ENCODE assay signal across 8 cellular contexts in the genomic region with DNA sequence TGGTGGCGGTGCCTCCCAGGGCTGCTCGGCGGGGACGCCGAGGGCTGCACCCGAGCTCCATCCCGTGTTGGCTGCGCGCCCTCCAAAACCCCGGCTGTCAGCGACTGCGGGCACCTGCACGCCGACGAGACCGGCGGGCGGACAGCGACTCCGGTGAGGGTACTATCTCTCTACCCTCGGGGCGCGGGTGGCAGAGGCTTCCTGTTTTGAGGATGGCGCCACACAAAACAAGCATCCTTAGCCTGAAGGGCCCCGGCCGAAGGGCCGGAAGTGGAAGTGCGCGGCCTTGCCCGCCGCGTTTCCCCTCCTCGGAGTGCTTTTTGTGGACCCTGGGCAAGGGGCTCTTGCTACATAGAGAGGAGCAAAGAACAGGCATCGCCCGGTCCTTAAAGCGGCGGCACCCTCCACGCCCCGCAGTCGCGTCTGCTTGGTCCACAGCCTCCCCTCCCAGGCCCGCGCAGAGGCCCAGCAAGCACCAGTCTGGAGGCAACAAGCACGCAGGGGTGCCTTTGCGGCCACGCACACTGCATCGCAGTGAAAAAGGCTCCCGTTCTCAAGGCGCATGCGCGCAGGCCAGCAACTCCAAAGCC. TPM values are rescaled to one million over a fixed set of nuclear protein-coding genes. Genes with fewer than 3 reads are reported as not detected.
DNase-seq lines count a peak whose midpoint lies in the region; ATAC-seq, FAIRE-seq and TF ChIP-seq lines count a peak whose summit lies in the region.

No MANE protein-coding gene starts in this region.

- peak; percentile 35 for ATAC-seq in GM21447 (IDR thresholded peaks at IDR 0.05; ENCODE audit: unreplicated experiment)

- no peak for FAIRE-seq in small intestine (lab: Jason Lieb, UNC)

- in situ Hi-C loops in G401 (cut with HindIII; ENCODE audit: low sequenced_read_pairs) = no loop called here

- H3K9ac ChIP-seq in iPS-20b (ENCODE audit: low read depth, low read length) = peak overlapping the region; percentile 96

- H3K36me3 ChIP-seq in iPS-20b (ENCODE audit: insufficient read depth, low read depth, low read length) = no peaks in the 10 kb centered on the region
- H3K36me3 ChIP-seq in small intestine (ENCODE audit: control insufficient read depth in 2 of 2, insufficient read depth in 2 of 2, low read length in 2 of 2) = no peaks in the 10 kb centered on the region

- H3K4me3 ChIP-seq in iPS-20b (ENCODE audit: low read length) (peak overlapping the region; percentile 79), small intestine (ENCODE audit: low read depth in 1 of 2, low read length in 2 of 2) (peak overlapping the region; percentile 37 to 62)

- H3K9me3 ChIP-seq in iPS-20b (ENCODE audit: insufficient read depth, low read depth, low read length) (peaks cover 3% of the 10 kb centered on the region), small intestine (ENCODE audit: control insufficient read depth, low read depth) (no peaks in the 10 kb centered on the region)

- H3K4me1 ChIP-seq in iPS-20b (ENCODE audit: insufficient read depth, low read length) (peaks cover 16% of the 10 kb centered on the region; the same call in 1 of the 2 replicates), small intestine (ENCODE audit: control insufficient read depth in 2 of 2, insufficient read depth in 1 of 2, low read depth in 1 of 2, low read length in 1 of 2) (peaks cover 10 to 21% of the 10 kb centered on the region in 2 donors)

- peaks cover 9% of the 10 kb centered on the region for H3K27me3 ChIP-seq in iPS-20b (ENCODE audit: insufficient read depth, low read length)
- no peaks in the 10 kb centered on the region for H3K27me3 ChIP-seq in small intestine (ENCODE audit: control insufficient read depth in 2 of 2, insufficient read depth in 2 of 2, low read length in 2 of 2)

- CTCF ChIA-PET in RWPE1 (lab: Yijun Ruan, JAX) = interaction anchor here (0.6 to 1.5 kb wide), 4 partner anchors 11 to 155 kb away, joined by 3 to 9 read pairs (median 4); no protein-coding TSS in a partner anchor

- 0% methylated on average over 47 to 51 of the region's 51 CpGs for WGBS in small intestine, 3 donors

- POLR2A ChIA-PET in RWPE1 (lab: Yijun Ruan, JAX; ENCODE audit: low non-redundant PET) = interaction anchor here (0.6 to 0.7 kb wide), 2 partner anchors 35 to 118 kb away, joined by 3 read pairs; no protein-coding TSS in a partner anchor

- peak; percentile 67 for DNase-seq in G401 (ENCODE audit: low spot score)
- DNase-seq in HT1080 (ENCODE audit: low read depth) = peak; percentile 57
- DNase-seq in RWPE1 (ENCODE audit: low spot score) = peak; percentile 57
- DNase-seq in astrocyte of the hippocampus (ENCODE audit: low read depth, low spot score) = peak; percentile 76
- no peak for DNase-seq in small intestine
- DNase-seq in dedifferentiated amniotic fluid mesenchymal stem cell (ENCODE audit: extremely low spot score) = no peak

- peak overlapping the region; percentile 98 for H3K27ac ChIP-seq in RWPE1
- peak overlapping the region; percentile 94 for H3K27ac ChIP-seq in iPS-20b (ENCODE audit: low read length)
- peak overlapping the region; percentile 81 to 94 for H3K27ac ChIP-seq in small intestine (ENCODE audit: low read depth in 1 of 2, low read length in 1 of 2)

- no peak for TF ChIP-seq CTCF in RWPE1 (conservative IDR thresholded peaks at IDR 0.05; ENCODE audit: low read depth)

RNA-seq across cellular contexts. Expression of a gene that starts 0.6 kb away (rescaled TPM):
- 31.7 and 33.5 TPM in 2 replicates for total RNA-seq in G401 (2014; rRNA removed; shearing (Covaris generic))
- total RNA-seq in HT1080 (2014; rRNA removed; shearing (Covaris generic)) = 35.8 and 38.6 TPM in 2 replicates
- polyA plus RNA-seq in HT1080 (2015; cell fraction: cytosol; rRNA removed) = 24.2 and 25.8 TPM in 2 replicates
- polyA plus RNA-seq in HT1080 (2015; cell fraction: nucleus; rRNA removed) = 47.6 and 48.4 TPM in 2 replicates
- polyA plus RNA-seq in small intestine = 10 to 100 TPM; 35.7 to 52.6 (median 50.4) TPM

Comparison
In these comparisons a context has a peak if more than half of its experiments do, and no peak if none do; other contexts are left out.
1. DNase-seq: peak in G401 (single experiment), HT1080 (single experiment), RWPE1 (single experiment) and astrocyte of the hippocampus (single experiment); none in small intestine (single experiment) and dedifferentiated amniotic fluid mesenchymal stem cell (single experiment).
2. Peak in every context shown above with its lines, with median percentiles within 50 percentile points of each other: H3K27ac ChIP-seq.